In the genomic region with DNA sequence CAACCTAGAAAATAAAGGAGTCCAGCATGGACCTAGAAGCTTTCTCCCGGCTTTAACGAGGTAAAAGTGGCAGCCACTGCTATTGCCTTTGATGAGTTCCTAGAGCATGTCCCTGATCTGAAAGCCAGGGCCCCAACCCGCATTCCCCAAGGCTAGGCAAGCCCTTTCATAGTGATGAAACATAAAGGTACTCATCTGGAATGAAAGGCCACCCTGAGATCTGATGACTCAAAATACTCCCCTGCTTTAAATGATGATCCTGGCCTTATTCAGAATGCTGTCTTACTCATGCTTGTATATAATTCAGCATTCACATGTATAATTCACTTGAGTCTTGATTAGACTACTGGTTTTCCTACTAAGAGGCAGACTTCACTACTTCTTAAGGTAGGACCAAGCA, we compare ENCODE assay signal across 12 cellular contexts. TPM values are rescaled to one million over a fixed set of nuclear protein-coding genes. Genes with fewer than 3 reads are reported as not detected.
DNase-seq lines count a peak whose midpoint lies in the region; ATAC-seq, FAIRE-seq and TF ChIP-seq lines count a peak whose summit lies in the region.
"Had no signal": no experiment of that assay in that cellular context is flagged by ENCODE, and none has a peak within 500 bp of the region (broad histone marks: within the 10 kb centered on the region; RNA-seq: fewer than 3 reads in every experiment).

No MANE protein-coding gene starts in this region.

- no peaks in the 10 kb centered on the region for H3K9me3 Mint-ChIP-seq in CD8-positive, alpha-beta memory T cell
- H3K9me3 Mint-ChIP-seq: natural killer cell had no signal

- H3K27ac Mint-ChIP-seq in CD8-positive, alpha-beta memory T cell = peak overlapping the region in 7 of 8 donors; percentile 27 to 94 (median 66)

- H3F3A ChIP-seq in smooth muscle cell (ENCODE audit: low read depth) = no peaks in the 10 kb centered on the region

- H3K9me3 ChIP-seq in CD8-positive, alpha-beta memory T cell (ENCODE audit: low read length) = no peaks in the 10 kb centered on the region
- no peaks in the 10 kb centered on the region for H3K9me3 ChIP-seq in smooth muscle cell (replicated peaks; ENCODE audit: low read depth)
- H3K9me3 ChIP-seq: thoracic aorta had no signal

- H3K27me3 ChIP-seq in CD8-positive, alpha-beta memory T cell (ENCODE audit: insufficient read depth, low read length, poor library complexity, severe bottlenecking) = no peaks in the 10 kb centered on the region
- H3K27me3 ChIP-seq in smooth muscle cell (ENCODE audit: low read depth) = no peaks in the 10 kb centered on the region

- DNase-seq in CD8-positive, alpha-beta memory T cell = no peak
- DNase-seq in RCC 7860 (ENCODE audit: low spot score) (peak; percentile 97), dedifferentiated amniotic fluid mesenchymal stem cell (ENCODE audit: extremely low spot score) (peak; percentile 50), smooth muscle cell (lab: John Stamatoyannopoulos, UW; ENCODE audit: unreplicated experiment) (no peak), NCI-H1930 (lab: John Stamatoyannopoulos, UW) (no peak), UCSD-AML1 (lab: John Stamatoyannopoulos, UW; ENCODE audit: unreplicated experiment) (no peak), HUDEP-2 (lab: John Stamatoyannopoulos, UW; ENCODE audit: unreplicated experiment in 76 of 76) (no peak)
- DNase-seq: natural killer cell, NCI-H1092 treated with DMSO at 0.1 percent for 48 hours had no signal

- peak; percentile 97 for FAIRE-seq in RCC 7860 (lab: Jason Lieb, UNC)
- FAIRE-seq: TTC549 had no signal

- no peak overlapping the region for H3K4me3 Mint-ChIP-seq in CD8-positive, alpha-beta memory T cell
- H3K4me3 Mint-ChIP-seq: natural killer cell had no signal

- H3K27ac ChIP-seq in CD8-positive, alpha-beta memory T cell (ENCODE audit: low read depth, low read length) = no peak overlapping the region
- H3K27ac ChIP-seq in smooth muscle cell (ENCODE audit: low read depth) = peak overlapping the region; percentile 98

- H3K4me1 ChIP-seq in CD8-positive, alpha-beta memory T cell (ENCODE audit: insufficient read depth, low read length) = peaks cover 6% of the 10 kb centered on the region
- H3K4me1 ChIP-seq in smooth muscle cell (ENCODE audit: low read depth) = peaks cover 4% of the 10 kb centered on the region

- CTCF ChIA-PET in CD8-positive, alpha-beta memory T cell (lab: Charles Lee) = no interaction called here

- POLR2A ChIA-PET in CD8-positive, alpha-beta memory T cell (lab: Charles Lee) = no interaction called here

- no peak overlapping the region for H2AFZ ChIP-seq in smooth muscle cell (ENCODE audit: low read depth)

- ATAC-seq in HG03571 (IDR thresholded peaks at IDR 0.05; ENCODE audit: unreplicated experiment) = no peak
- ATAC-seq: natural killer cell had no signal

- 52% methylated on average over 3 of the region's 3 CpGs for WGBS in smooth muscle cell (ENCODE audit: low lambda C conversion rate)

- H4K20me1 ChIP-seq in smooth muscle cell (ENCODE audit: low read depth) = no peaks in the 10 kb centered on the region

- H3K36me3 ChIP-seq in CD8-positive, alpha-beta memory T cell (ENCODE audit: insufficient read depth, low read length) = peaks cover 62% of the 10 kb centered on the region
- H3K36me3 ChIP-seq in smooth muscle cell (ENCODE audit: low read depth) = peaks cover 4% of the 10 kb centered on the region

- peaks cover 14 to 47% (median 26%) of the 10 kb centered on the region in 3 donors for H3K4me1 Mint-ChIP-seq in CD8-positive, alpha-beta memory T cell

- H3K9ac ChIP-seq in smooth muscle cell (ENCODE audit: low read depth) = peak overlapping the region; percentile 90

- no peaks in the 10 kb centered on the region for H3K79me2 ChIP-seq in smooth muscle cell (ENCODE audit: low read depth)

- no peak for TF ChIP-seq CTCF in smooth muscle cell (IDR thresholded peaks at IDR 0.05; ENCODE audit: borderline replicate concordance, insufficient read depth, poor library complexity, severe bottlenecking)

- no peak overlapping the region for H3K4me2 ChIP-seq in smooth muscle cell

- H3K27me3 Mint-ChIP-seq in CD8-positive, alpha-beta memory T cell = no peaks in the 10 kb centered on the region

- H3K36me3 Mint-ChIP-seq in CD8-positive, alpha-beta memory T cell = peaks cover 21 to 95% (median 40%) of the 10 kb centered on the region in 3 donors

- H3K4me3 ChIP-seq in CD8-positive, alpha-beta memory T cell (ENCODE audit: low read length) = no peak overlapping the region
- no peak overlapping the region for H3K4me3 ChIP-seq in smooth muscle cell
- H3K4me3 ChIP-seq: thoracic aorta had no signal

RNA-seq across cellular contexts. Expression of gene TTPAL, which starts 21.3 kb away (rescaled TPM):
- 10 to 100 TPM; 29.3 to 31.6 TPM for total RNA-seq in CD8-positive, alpha-beta memory T cell
- polyA plus RNA-seq in CD8-positive, alpha-beta memory T cell = 15.9 TPM
- 5.6 and 9.2 TPM in 2 replicates for total RNA-seq in smooth muscle cell
- polyA plus RNA-seq in smooth muscle cell = 5.8 and 10.9 TPM in 2 replicates

RNA-seq across cellular contexts. Expression of gene SERINC3, which starts 24.9 kb away (rescaled TPM):
- total RNA-seq in CD8-positive, alpha-beta memory T cell = 10 to 100 TPM; 59.9 to 61.6 TPM
- polyA plus RNA-seq in CD8-positive, alpha-beta memory T cell = 204 TPM
- 84.9 and 96.0 TPM in 2 replicates for total RNA-seq in smooth muscle cell
- 99.5 and 106 TPM in 2 replicates for polyA plus RNA-seq in smooth muscle cell

Comparison
In these comparisons a context has a peak if more than half of its experiments do, and no peak if none do; other contexts are left out.
1. DNase-seq: peak in RCC 7860 (single experiment) and dedifferentiated amniotic fluid mesenchymal stem cell (single experiment); none in CD8-positive, alpha-beta memory T cell (0 of 5), smooth muscle cell (single experiment), NCI-H1930 (0 of 2), UCSD-AML1 (single experiment) and HUDEP-2 (0 of 76).